In genomic region chr10:51073461-51074237, GRCh38 we compare ENCODE assay signal across 9 cellular contexts. TPM values are rescaled to one million over a fixed set of nuclear protein-coding genes. Genes with fewer than 3 reads are reported as not detected.
DNase-seq lines count a peak whose midpoint lies in the region; ATAC-seq and TF ChIP-seq lines count a peak whose summit lies in the region.
"Had no signal": no experiment of that assay in that cellular context is flagged by ENCODE, and none has a peak within 500 bp of the region (broad histone marks: within the 10 kb centered on the region; RNA-seq: fewer than 3 reads in every experiment).

No MANE protein-coding gene starts in this region.

- TF ChIP-seq POLR2A in IMR-90 (IDR thresholded peaks at IDR 0.05; ENCODE audit: low read depth, low read length) = peak; percentile 21; the same call in 1 of the 2 replicates

- H2BK15ac ChIP-seq in IMR-90 (ENCODE audit: low read depth, low read length) = peak overlapping the region; percentile 21; the same call in 1 of the 3 replicates

- H3K4ac ChIP-seq in IMR-90 (ENCODE audit: low read depth, low read length) = peak overlapping the region; percentile 64; the same call in 1 of the 2 replicates

- H3K4me1 ChIP-seq in IMR-90 (ENCODE audit: control insufficient read depth, insufficient read depth, low read length) (peaks cover 6% of the 10 kb centered on the region; the same call in 1 of the 2 replicates), duodenal mucosa (ENCODE audit: control insufficient read depth in 1 of 2, insufficient read depth in 2 of 2, low read length in 2 of 2) (peaks cover 8 to 9% of the 10 kb centered on the region in 2 donors), liver (ENCODE audit: control insufficient read depth in 4 of 4, insufficient read depth in 4 of 4, low read length in 3 of 4) (peaks cover 5 to 19% (median 15%) of the 10 kb centered on the region in 4 donors)

- TF ChIP-seq CTCF in IMR-90 (conservative IDR thresholded peaks at IDR 0.05; ENCODE audit: low read depth, low read length) (no peak), liver (IDR thresholded peaks at IDR 0.05; ENCODE audit: low read depth, low read length, missing input control) (no peak)

- H3K9me1 ChIP-seq in IMR-90 (ENCODE audit: insufficient read depth, low read length) = peaks cover 4% of the 10 kb centered on the region

- peak; percentile 55 for ATAC-seq in IMR-90 (ENCODE audit: low read depth)

- in situ Hi-C loops in IMR-90 (cut with MboI; ENCODE audit: low sequenced_read_pairs) = loop anchor here (5.0 kb wide), 1 partner anchor 349 kb away; no protein-coding TSS in a partner anchor

- peak overlapping the region; percentile 62 for H3K56ac ChIP-seq in IMR-90 (ENCODE audit: extremely low read depth, insufficient read depth, low read length)

- dilution Hi-C loops in IMR-90 (cut with HindIII; ENCODE audit: low sequenced_read_pairs, unreplicated experiment) = no loop called here

- H2BK5ac ChIP-seq in IMR-90 (ENCODE audit: low read depth, low read length, poor library complexity, severe bottlenecking) = peak overlapping the region; percentile 9

- TF ChIP-seq RAD21 in IMR-90 (IDR thresholded peaks at IDR 0.05; ENCODE audit: low read length) = no peak; the same call in 1 of the 2 replicates
- no peak for TF ChIP-seq RAD21 in liver (IDR thresholded peaks at IDR 0.05)

- H3K9me3 ChIP-seq in IMR-90 (ENCODE audit: control insufficient read depth, insufficient read depth, low read length) = no peaks in the 10 kb centered on the region
- H3K9me3 ChIP-seq in duodenal mucosa (ENCODE audit: control insufficient read depth in 1 of 2, low read length in 2 of 2) = no peaks in the 10 kb centered on the region
- no peaks in the 10 kb centered on the region for H3K9me3 ChIP-seq in liver (ENCODE audit: control insufficient read depth in 4 of 4, low read length in 3 of 4)

- H2AK9ac ChIP-seq in IMR-90 (replicated peaks; ENCODE audit: low read depth, low read length, poor library complexity) = peak overlapping the region; percentile 92

- H3K36me3 ChIP-seq in IMR-90 (ENCODE audit: control insufficient read depth, insufficient read depth, low read length) (no peaks in the 10 kb centered on the region), duodenal mucosa (ENCODE audit: control insufficient read depth in 1 of 2, insufficient read depth in 2 of 2, low read length in 2 of 2) (no peaks in the 10 kb centered on the region), liver (ENCODE audit: control insufficient read depth in 4 of 4, insufficient read depth in 3 of 4, low read depth in 1 of 4, low read length in 3 of 4) (no peaks in the 10 kb centered on the region)

- intact Hi-C loops in IMR-90 (cut with micrococcal nuclease) = loop anchor here (5.0 to 10.0 kb wide), 2 partner anchors 144 to 621 kb away; partner anchors contain the start of gene CSTF2T

- H3K4me2 ChIP-seq in IMR-90 (ENCODE audit: low read depth, low read length) = peak overlapping the region; percentile 79

- H3K18ac ChIP-seq in IMR-90 (ENCODE audit: low read depth, low read length) = no peak overlapping the region

- peaks cover 9% of the 10 kb centered on the region; the same call in 1 of the 2 replicates for H4K20me1 ChIP-seq in IMR-90 (ENCODE audit: insufficient read depth, low read length)

- H2BK20ac ChIP-seq in IMR-90 (ENCODE audit: low read depth, low read length) = no peak overlapping the region

- H3K4me3 ChIP-seq in IMR-90 (ENCODE audit: insufficient read depth, low read depth, low read length) (peak overlapping the region; percentile 62), duodenal mucosa (ENCODE audit: low read depth in 1 of 2, low read length in 2 of 2) (peak overlapping the region; percentile 78), liver (ENCODE audit: low read depth in 1 of 3, low read length in 3 of 3) (peak overlapping the region in 2 of 3 donors; percentile 50 to 66)

- POLR2A ChIA-PET in IMR-90 (lab: Charles Lee; ENCODE audit: unreplicated experiment) = interaction anchor here (0.5 kb wide), 1 partner anchor 167 kb away, joined by 3 read pairs; no protein-coding TSS in a partner anchor

- peak overlapping the region; percentile 25 for H2BK120ac ChIP-seq in IMR-90 (ENCODE audit: low read depth, low read length)

- peak overlapping the region; percentile 40; the same call in 1 of the 2 replicates for H4K91ac ChIP-seq in IMR-90 (ENCODE audit: insufficient read depth, low read depth, low read length)

- CTCF ChIA-PET in IMR-90 (lab: Yijun Ruan, JAX) = interaction anchor here (1.5 kb wide), 2 partner anchors 10 to 316 kb away, joined by 4 to 5 read pairs; no protein-coding TSS in a partner anchor

- H2AK5ac ChIP-seq in IMR-90 (ENCODE audit: low read depth, low read length) = peak overlapping the region; percentile 2; the same call in 1 of the 2 replicates

- peak overlapping the region; percentile 63 for H3K9ac ChIP-seq in IMR-90 (ENCODE audit: low read depth, low read length)
- H3K9ac ChIP-seq in duodenal mucosa (ENCODE audit: low read depth in 1 of 2, low read length in 2 of 2) = peak overlapping the region in 1 of 2 donors; percentile 26
- H3K9ac ChIP-seq in liver (ENCODE audit: low read depth in 1 of 2, low read length in 2 of 2) = no peak overlapping the region

- peaks cover 21 to 34% of the 10 kb centered on the region in 2 experiments; a peak in 3 of 4 replicates for H3K79me1 ChIP-seq in IMR-90 (ENCODE audit: low read depth in 1 of 2, low read length in 2 of 2)

- H3K27ac ChIP-seq in IMR-90 (ENCODE audit: insufficient read depth, low read length) (peak overlapping the region; percentile 82), duodenal mucosa (ENCODE audit: low read depth, low read length) (peak overlapping the region; percentile 44), liver (ENCODE audit: low read depth in 1 of 2, low read length in 2 of 2) (peak overlapping the region in 1 of 2 donors; percentile 19), temporal lobe (ENCODE audit: low read depth, low read length) (peak overlapping the region; percentile 4)
- H3K27ac ChIP-seq: HL-60 had no signal

- peak; percentile 67 for DNase-seq in DMS53 (lab: John Stamatoyannopoulos, UW)
- DNase-seq in IMR-90 = peak; percentile 31
- DNase-seq in GF-D8 (lab: John Stamatoyannopoulos, UW) = no peak
- no peak for DNase-seq in OCI-M2 (lab: John Stamatoyannopoulos, UW; ENCODE audit: unreplicated experiment)
- no peak for DNase-seq in activated gamma-delta T cell (lab: John Stamatoyannopoulos, UW)

- H3K27me3 ChIP-seq in IMR-90 (ENCODE audit: control insufficient read depth, insufficient read depth, low read length) (no peaks in the 10 kb centered on the region), duodenal mucosa (ENCODE audit: control insufficient read depth in 1 of 2, insufficient read depth in 2 of 2, low read length in 2 of 2) (peaks cover 24 to 37% of the 10 kb centered on the region in 2 donors), liver (ENCODE audit: control insufficient read depth in 4 of 4, insufficient read depth in 4 of 4, low read length in 3 of 4) (peaks cover 0 to 5% (median 2%) of the 10 kb centered on the region in 4 donors)

- H2AFZ ChIP-seq in IMR-90 (replicated peaks; ENCODE audit: low read length, poor library complexity) = peak overlapping the region; percentile 94

- peak overlapping the region; percentile 54 to 71; a peak in 3 of 4 replicates for H4K8ac ChIP-seq in IMR-90 (ENCODE audit: low read depth in 2 of 2, low read length in 2 of 2)

- peak overlapping the region; percentile 80 for H3K14ac ChIP-seq in IMR-90 (replicated peaks; ENCODE audit: low read depth, low read length)

- no TSS peak for BruUV-seq in IMR-90 (replicated peaks; lab: Mats Ljungman, UMichigan)

- WGBS in IMR-90 (ENCODE audit: extremely low coverage in 2 of 2, insufficient read length in 1 of 2), 2 experiments = 0% methylated on average over 9 of the region's 50 CpGs; no CpG with 5 or more reads in 1 of the 2 experiments
- WGBS in liver = 5% methylated on average over 50 of the region's 50 CpGs

- H3K23ac ChIP-seq in IMR-90 (ENCODE audit: low read depth, low read length) = peak overlapping the region; percentile 89; the same call in 1 of the 2 replicates

- no peak overlapping the region for H4K5ac ChIP-seq in IMR-90 (ENCODE audit: low read depth, low read length)

TF ChIP-seq in IMR-90, 13 proteins besides CTCF, POLR2A, EP300 and RAD21:
- TF ChIP-seq MAZ (IDR thresholded peaks at IDR 0.05; ENCODE audit: borderline replicate concordance, low read depth, low read length) (no peak), MXI1 (IDR thresholded peaks at IDR 0.05; ENCODE audit: borderline replicate concordance, low read depth, low read length) (no peak), NFE2L2 (IDR thresholded peaks at IDR 0.05; ENCODE audit: low read depth, low read length) (no peak), RCOR1 (IDR thresholded peaks at IDR 0.05; ENCODE audit: insufficient replicate concordance, low read length) (no peak), CEBPB (IDR thresholded peaks at IDR 0.05; ENCODE audit: low read depth, low read length) (no peak), BHLHE40 (IDR thresholded peaks at IDR 0.05; ENCODE audit: low read depth, low read length) (no peak)

TF ChIP-seq in liver, 16 proteins besides CTCF, POLR2A, EP300 and RAD21:
- no peak for TF ChIP-seq HNF4G (IDR thresholded peaks at IDR 0.05)
- no peak for TF ChIP-seq GABPA (IDR thresholded peaks at IDR 0.05 in 1 of 2, conservative IDR thresholded peaks at IDR 0.05 in 1 of 2)
- TF ChIP-seq FOXA2 (IDR thresholded peaks at IDR 0.05) = no peak
- no peak for TF ChIP-seq NR2F2 (IDR thresholded peaks at IDR 0.05)
- no peak for TF ChIP-seq YY1 (IDR thresholded peaks at IDR 0.05)
- TF ChIP-seq HNF4A (conservative IDR thresholded peaks at IDR 0.05) = no peak
- no peak for TF ChIP-seq EGR1 (IDR thresholded peaks at IDR 0.05; ENCODE audit: low read depth in 2 of 2)
- no peak for TF ChIP-seq ZBTB33 (IDR thresholded peaks at IDR 0.05)

RNA-seq across cellular contexts. Expression of gene PRKG1, which starts 0.6 kb away (rescaled TPM):
- total RNA-seq in IMR-90 (2012; rRNA removed) (18.3 and 22.5 TPM in 2 replicates), liver (1 to 10 TPM; 1.4 to 5.1 TPM), temporal lobe (13.8 TPM)
- polyA plus RNA-seq in IMR-90 (2012; rRNA removed) (3.1 and 3.5 TPM in 2 replicates), liver (1 to 10 TPM in 1 of 2 donors, under 1 TPM in 1; 0.46 to 1.6 TPM)
- 2.4 and 3.2 TPM in 2 replicates for polyA plus RNA-seq in IMR-90 (2012; cell fraction: cytosol; rRNA removed)
- 4.1 and 6.9 TPM in 2 replicates for polyA plus RNA-seq in IMR-90 (2012; cell fraction: nucleus; rRNA removed; ENCODE audit: low replicate concordance)

Comparison
In these comparisons a context has a peak if more than half of its experiments do, and no peak if none do; other contexts are left out.
1. DNase-seq: peak in DMS53 (single experiment) and IMR-90 (single experiment); none in GF-D8 (single experiment), OCI-M2 (single experiment) and activated gamma-delta T cell (single experiment).
2. Peak in every context shown above with its lines, with median percentiles within 50 percentile points of each other: H3K4me3 ChIP-seq.